In genomic region chr9:89318123-89319014, GRCh38 we compare ENCODE assay signal across 1 cellular context.
A peak's percentile ranks its signal among the peaks of the same experiment; 100 is the strongest.
TF ChIP-seq lines count a peak whose summit lies in the region.

A gene with protein sequence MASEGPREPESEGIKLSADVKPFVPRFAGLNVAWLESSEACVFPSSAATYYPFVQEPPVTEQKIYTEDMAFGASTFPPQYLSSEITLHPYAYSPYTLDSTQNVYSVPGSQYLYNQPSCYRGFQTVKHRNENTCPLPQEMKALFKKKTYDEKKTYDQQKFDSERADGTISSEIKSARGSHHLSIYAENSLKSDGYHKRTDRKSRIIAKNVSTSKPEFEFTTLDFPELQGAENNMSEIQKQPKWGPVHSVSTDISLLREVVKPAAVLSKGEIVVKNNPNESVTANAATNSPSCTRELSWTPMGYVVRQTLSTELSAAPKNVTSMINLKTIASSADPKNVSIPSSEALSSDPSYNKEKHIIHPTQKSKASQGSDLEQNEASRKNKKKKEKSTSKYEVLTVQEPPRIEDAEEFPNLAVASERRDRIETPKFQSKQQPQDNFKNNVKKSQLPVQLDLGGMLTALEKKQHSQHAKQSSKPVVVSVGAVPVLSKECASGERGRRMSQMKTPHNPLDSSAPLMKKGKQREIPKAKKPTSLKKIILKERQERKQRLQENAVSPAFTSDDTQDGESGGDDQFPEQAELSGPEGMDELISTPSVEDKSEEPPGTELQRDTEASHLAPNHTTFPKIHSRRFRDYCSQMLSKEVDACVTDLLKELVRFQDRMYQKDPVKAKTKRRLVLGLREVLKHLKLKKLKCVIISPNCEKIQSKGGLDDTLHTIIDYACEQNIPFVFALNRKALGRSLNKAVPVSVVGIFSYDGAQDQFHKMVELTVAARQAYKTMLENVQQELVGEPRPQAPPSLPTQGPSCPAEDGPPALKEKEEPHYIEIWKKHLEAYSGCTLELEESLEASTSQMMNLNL (plus strand): TSS chr9:89318500. CDS start chr9:89318577, 77 bp downstream.

TF ChIP-seq in HepG2, 621 proteins besides CTCF, POLR2A, EP300 and RAD21 (continued from another document and continues in another):
- TF ChIP-seq, protein P1, sequence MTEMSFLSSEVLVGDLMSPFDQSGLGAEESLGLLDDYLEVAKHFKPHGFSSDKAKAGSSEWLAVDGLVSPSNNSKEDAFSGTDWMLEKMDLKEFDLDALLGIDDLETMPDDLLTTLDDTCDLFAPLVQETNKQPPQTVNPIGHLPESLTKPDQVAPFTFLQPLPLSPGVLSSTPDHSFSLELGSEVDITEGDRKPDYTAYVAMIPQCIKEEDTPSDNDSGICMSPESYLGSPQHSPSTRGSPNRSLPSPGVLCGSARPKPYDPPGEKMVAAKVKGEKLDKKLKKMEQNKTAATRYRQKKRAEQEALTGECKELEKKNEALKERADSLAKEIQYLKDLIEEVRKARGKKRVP (CRISPR knock-in tag; IDR thresholded peaks at IDR 0.05): peak in 1 of 2 experiments; percentile 92; a peak in 2 of 4 replicates
- TF ChIP-seq, protein P2, sequence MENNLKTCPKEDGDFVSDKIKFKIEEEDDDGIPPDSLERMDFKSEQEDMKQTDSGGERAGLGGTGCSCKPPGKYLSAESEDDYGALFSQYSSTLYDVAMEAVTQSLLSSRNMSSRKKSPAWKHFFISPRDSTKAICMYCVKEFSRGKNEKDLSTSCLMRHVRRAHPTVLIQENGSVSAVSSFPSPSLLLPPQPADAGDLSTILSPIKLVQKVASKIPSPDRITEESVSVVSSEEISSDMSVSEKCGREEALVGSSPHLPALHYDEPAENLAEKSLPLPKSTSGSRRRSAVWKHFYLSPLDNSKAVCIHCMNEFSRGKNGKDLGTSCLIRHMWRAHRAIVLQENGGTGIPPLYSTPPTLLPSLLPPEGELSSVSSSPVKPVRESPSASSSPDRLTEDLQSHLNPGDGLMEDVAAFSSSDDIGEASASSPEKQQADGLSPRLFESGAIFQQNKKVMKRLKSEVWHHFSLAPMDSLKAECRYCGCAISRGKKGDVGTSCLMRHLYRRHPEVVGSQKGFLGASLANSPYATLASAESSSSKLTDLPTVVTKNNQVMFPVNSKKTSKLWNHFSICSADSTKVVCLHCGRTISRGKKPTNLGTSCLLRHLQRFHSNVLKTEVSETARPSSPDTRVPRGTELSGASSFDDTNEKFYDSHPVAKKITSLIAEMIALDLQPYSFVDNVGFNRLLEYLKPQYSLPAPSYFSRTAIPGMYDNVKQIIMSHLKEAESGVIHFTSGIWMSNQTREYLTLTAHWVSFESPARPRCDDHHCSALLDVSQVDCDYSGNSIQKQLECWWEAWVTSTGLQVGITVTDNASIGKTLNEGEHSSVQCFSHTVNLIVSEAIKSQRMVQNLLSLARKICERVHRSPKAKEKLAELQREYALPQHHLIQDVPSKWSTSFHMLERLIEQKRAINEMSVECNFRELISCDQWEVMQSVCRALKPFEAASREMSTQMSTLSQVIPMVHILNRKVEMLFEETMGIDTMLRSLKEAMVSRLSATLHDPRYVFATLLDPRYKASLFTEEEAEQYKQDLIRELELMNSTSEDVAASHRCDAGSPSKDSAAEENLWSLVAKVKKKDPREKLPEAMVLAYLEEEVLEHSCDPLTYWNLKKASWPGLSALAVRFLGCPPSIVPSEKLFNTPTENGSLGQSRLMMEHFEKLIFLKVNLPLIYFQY (CRISPR knock-in tag; IDR thresholded peaks at IDR 0.05; ENCODE audit: borderline replicate concordance): no peak; the same call in none of the 2 replicates
- TF ChIP-seq TBL1XR1 (IDR thresholded peaks at IDR 0.05; ENCODE audit: borderline replicate concordance, low read length, partially characterized antibody) (peak; percentile 65), CCDC6 (CRISPR knock-in tag; IDR thresholded peaks at IDR 0.05) (peak; percentile 93), ZNF720 (CRISPR knock-in tag; IDR thresholded peaks at IDR 0.05) (no peak), SATB2 (CRISPR knock-in tag; IDR thresholded peaks at IDR 0.05) (peak; percentile 37; the same call in 1 of the 2 replicates), ZNF780A (CRISPR knock-in tag; IDR thresholded peaks at IDR 0.05) (0 out of 2 replicates have a peak, but pooled peaks have one; percentile 61), SRSF1 (optimal IDR thresholded peaks at IDR 0.05; ENCODE audit: low read depth, low read length) (no peak), TCF7L2 (IDR thresholded peaks at IDR 0.05; ENCODE audit: low read depth, low read length) (no peak), ZNF703 (CRISPR knock-in tag; IDR thresholded peaks at IDR 0.05; ENCODE audit: borderline replicate concordance) (peak; percentile 34; the same call in 1 of the 2 replicates), ISL2 (CRISPR knock-in tag; IDR thresholded peaks at IDR 0.05) (peak; percentile 64), IKZF1 (IDR thresholded peaks at IDR 0.05) (no peak), ZNF354B (CRISPR knock-in tag; IDR thresholded peaks at IDR 0.05) (no peak), REPIN1 (CRISPR knock-in tag; IDR thresholded peaks at IDR 0.05; ENCODE audit: borderline replicate concordance, low read depth) (peak; percentile 96), SRY (CRISPR knock-in tag; IDR thresholded peaks at IDR 0.05) (peak; percentile 86), MEIS2 (CRISPR knock-in tag; IDR thresholded peaks at IDR 0.05) (peak; percentile 71), GPN1 (CRISPR knock-in tag; IDR thresholded peaks at IDR 0.05; ENCODE audit: borderline replicate concordance) (no peak), ZNF30 (CRISPR knock-in tag; IDR thresholded peaks at IDR 0.05) (peak; percentile 73; the same call in 1 of the 2 replicates), ZNF441 (CRISPR knock-in tag; IDR thresholded peaks at IDR 0.05; ENCODE audit: borderline replicate concordance) (no peak), NFYC (CRISPR knock-in tag; IDR thresholded peaks at IDR 0.05) (peak; percentile 57), GLMP (CRISPR knock-in tag; IDR thresholded peaks at IDR 0.05; ENCODE audit: borderline replicate concordance) (no peak)
- TF ChIP-seq, protein P3, sequence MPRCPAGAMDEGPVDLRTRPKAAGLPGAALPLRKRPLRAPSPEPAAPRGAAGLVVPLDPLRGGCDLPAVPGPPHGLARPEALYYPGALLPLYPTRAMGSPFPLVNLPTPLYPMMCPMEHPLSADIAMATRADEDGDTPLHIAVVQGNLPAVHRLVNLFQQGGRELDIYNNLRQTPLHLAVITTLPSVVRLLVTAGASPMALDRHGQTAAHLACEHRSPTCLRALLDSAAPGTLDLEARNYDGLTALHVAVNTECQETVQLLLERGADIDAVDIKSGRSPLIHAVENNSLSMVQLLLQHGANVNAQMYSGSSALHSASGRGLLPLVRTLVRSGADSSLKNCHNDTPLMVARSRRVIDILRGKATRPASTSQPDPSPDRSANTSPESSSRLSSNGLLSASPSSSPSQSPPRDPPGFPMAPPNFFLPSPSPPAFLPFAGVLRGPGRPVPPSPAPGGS (CRISPR knock-in tag; IDR thresholded peaks at IDR 0.05): peak; percentile 93
- TF ChIP-seq, protein P4, sequence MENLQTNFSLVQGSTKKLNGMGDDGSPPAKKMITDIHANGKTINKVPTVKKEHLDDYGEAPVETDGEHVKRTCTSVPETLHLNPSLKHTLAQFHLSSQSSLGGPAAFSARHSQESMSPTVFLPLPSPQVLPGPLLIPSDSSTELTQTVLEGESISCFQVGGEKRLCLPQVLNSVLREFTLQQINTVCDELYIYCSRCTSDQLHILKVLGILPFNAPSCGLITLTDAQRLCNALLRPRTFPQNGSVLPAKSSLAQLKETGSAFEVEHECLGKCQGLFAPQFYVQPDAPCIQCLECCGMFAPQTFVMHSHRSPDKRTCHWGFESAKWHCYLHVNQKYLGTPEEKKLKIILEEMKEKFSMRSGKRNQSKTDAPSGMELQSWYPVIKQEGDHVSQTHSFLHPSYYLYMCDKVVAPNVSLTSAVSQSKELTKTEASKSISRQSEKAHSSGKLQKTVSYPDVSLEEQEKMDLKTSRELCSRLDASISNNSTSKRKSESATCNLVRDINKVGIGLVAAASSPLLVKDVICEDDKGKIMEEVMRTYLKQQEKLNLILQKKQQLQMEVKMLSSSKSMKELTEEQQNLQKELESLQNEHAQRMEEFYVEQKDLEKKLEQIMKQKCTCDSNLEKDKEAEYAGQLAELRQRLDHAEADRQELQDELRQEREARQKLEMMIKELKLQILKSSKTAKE (CRISPR knock-in tag; IDR thresholded peaks at IDR 0.05; ENCODE audit: borderline replicate concordance): no peak; the same call in 1 of the 2 replicates
- TF ChIP-seq, protein P5, sequence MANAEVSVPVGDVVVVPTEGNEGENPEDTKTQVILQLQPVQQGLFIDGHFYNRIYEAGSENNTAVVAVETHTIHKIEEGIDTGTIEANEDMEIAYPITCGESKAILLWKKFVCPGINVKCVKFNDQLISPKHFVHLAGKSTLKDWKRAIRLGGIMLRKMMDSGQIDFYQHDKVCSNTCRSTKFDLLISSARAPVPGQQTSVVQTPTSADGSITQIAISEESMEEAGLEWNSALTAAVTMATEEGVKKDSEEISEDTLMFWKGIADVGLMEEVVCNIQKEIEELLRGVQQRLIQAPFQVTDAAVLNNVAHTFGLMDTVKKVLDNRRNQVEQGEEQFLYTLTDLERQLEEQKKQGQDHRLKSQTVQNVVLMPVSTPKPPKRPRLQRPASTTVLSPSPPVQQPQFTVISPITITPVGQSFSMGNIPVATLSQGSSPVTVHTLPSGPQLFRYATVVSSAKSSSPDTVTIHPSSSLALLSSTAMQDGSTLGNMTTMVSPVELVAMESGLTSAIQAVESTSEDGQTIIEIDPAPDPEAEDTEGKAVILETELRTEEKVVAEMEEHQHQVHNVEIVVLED (CRISPR knock-in tag; IDR thresholded peaks at IDR 0.05; ENCODE audit: borderline replicate concordance): peak; percentile 90
- TF ChIP-seq, protein P6, sequence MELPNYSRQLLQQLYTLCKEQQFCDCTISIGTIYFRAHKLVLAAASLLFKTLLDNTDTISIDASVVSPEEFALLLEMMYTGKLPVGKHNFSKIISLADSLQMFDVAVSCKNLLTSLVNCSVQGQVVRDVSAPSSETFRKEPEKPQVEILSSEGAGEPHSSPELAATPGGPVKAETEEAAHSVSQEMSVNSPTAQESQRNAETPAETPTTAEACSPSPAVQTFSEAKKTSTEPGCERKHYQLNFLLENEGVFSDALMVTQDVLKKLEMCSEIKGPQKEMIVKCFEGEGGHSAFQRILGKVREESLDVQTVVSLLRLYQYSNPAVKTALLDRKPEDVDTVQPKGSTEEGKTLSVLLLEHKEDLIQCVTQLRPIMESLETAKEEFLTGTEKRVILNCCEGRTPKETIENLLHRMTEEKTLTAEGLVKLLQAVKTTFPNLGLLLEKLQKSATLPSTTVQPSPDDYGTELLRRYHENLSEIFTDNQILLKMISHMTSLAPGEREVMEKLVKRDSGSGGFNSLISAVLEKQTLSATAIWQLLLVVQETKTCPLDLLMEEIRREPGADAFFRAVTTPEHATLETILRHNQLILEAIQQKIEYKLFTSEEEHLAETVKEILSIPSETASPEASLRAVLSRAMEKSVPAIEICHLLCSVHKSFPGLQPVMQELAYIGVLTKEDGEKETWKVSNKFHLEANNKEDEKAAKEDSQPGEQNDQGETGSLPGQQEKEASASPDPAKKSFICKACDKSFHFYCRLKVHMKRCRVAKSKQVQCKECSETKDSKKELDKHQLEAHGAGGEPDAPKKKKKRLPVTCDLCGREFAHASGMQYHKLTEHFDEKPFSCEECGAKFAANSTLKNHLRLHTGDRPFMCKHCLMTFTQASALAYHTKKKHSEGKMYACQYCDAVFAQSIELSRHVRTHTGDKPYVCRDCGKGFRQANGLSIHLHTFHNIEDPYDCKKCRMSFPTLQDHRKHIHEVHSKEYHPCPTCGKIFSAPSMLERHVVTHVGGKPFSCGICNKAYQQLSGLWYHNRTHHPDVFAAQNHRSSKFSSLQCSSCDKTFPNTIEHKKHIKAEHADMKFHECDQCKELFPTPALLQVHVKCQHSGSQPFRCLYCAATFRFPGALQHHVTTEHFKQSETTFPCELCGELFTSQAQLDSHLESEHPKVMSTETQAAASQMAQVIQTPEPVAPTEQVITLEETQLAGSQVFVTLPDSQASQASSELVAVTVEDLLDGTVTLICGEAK (IDR thresholded peaks at IDR 0.05): peak; percentile 78
- TF ChIP-seq, protein P6 (CRISPR knock-in tag; IDR thresholded peaks at IDR 0.05): peak; percentile 83
- TF ChIP-seq, protein P7, sequence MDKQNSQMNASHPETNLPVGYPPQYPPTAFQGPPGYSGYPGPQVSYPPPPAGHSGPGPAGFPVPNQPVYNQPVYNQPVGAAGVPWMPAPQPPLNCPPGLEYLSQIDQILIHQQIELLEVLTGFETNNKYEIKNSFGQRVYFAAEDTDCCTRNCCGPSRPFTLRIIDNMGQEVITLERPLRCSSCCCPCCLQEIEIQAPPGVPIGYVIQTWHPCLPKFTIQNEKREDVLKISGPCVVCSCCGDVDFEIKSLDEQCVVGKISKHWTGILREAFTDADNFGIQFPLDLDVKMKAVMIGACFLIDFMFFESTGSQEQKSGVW (CRISPR knock-in tag; IDR thresholded peaks at IDR 0.05; ENCODE audit: borderline replicate concordance): 0 out of 2 replicates have a peak, but pooled peaks have one; percentile 62
